In genomic region chr11:14519692-14520085, GRCh38 we compare ENCODE assay signal across 8 cellular contexts. TPM values are rescaled to one million over a fixed set of nuclear protein-coding genes. Genes with fewer than 3 reads are reported as not detected.
DNase-seq lines count a peak whose midpoint lies in the region; ATAC-seq and TF ChIP-seq lines count a peak whose summit lies in the region.

No MANE protein-coding gene starts in this region.

- no peak overlapping the region for H2AFZ ChIP-seq in OCI-LY1 (ENCODE audit: low read length)

- POLR2A ChIA-PET in activated CD4-positive, alpha-beta T cell treated with anti-CD3 and anti-CD28 coated beads, Interleukin-2, amount 10 ng/mL, durations not matched to agents 7 days and 5 days (lab: Charles Lee) = interaction anchor here (1.3 to 1.4 kb wide), 2 partner anchors 125 to 126 kb away, joined by 6 read pairs; no protein-coding TSS in a partner anchor

- H3K36me3 Mint-ChIP-seq in activated CD4-positive, alpha-beta T cell treated with anti-CD3 and anti-CD28 coated beads, Interleukin-2, amount 10 ng/mL, durations not matched to agents 7 days and 5 days (ENCODE audit: low read depth) = peaks cover 39% of the 10 kb centered on the region
- peaks cover 32% of the 10 kb centered on the region for H3K36me3 Mint-ChIP-seq in central memory CD8-positive, alpha-beta T cell (ENCODE audit: insufficient read depth)

- no peak for TF ChIP-seq CTCF in OCI-LY1 (IDR thresholded peaks at IDR 0.05; ENCODE audit: low read length)
- no peak for TF ChIP-seq CTCF in mucosa of descending colon (IDR thresholded peaks at IDR 0.05)

- no peaks in the 10 kb centered on the region for H3K27me3 ChIP-seq in OCI-LY1 (ENCODE audit: insufficient read depth, low read length)

- H3K9ac ChIP-seq in OCI-LY1 (ENCODE audit: low read length) = peak overlapping the region; percentile 86

- no peaks in the 10 kb centered on the region for H3F3A ChIP-seq in OCI-LY1 (ENCODE audit: insufficient read depth, low read length)

- no peaks in the 10 kb centered on the region for H3K27me3 Mint-ChIP-seq in activated CD4-positive, alpha-beta T cell treated with anti-CD3 and anti-CD28 coated beads, Interleukin-2, amount 10 ng/mL, durations not matched to agents 7 days and 5 days
- H3K27me3 Mint-ChIP-seq in central memory CD8-positive, alpha-beta T cell = no peaks in the 10 kb centered on the region

- H3K79me2 ChIP-seq in OCI-LY1 (ENCODE audit: insufficient read depth, low read length) = peaks cover 20% of the 10 kb centered on the region

- H3K4me3 Mint-ChIP-seq in activated CD4-positive, alpha-beta T cell treated with anti-CD3 and anti-CD28 coated beads, Interleukin-2, amount 10 ng/mL, durations not matched to agents 7 days and 5 days = peak overlapping the region; percentile 97
- H3K4me3 Mint-ChIP-seq in central memory CD8-positive, alpha-beta T cell = peak overlapping the region; percentile 93

- H3K36me3 ChIP-seq in OCI-LY1 (ENCODE audit: insufficient read depth, low read length) (peaks cover 37% of the 10 kb centered on the region), mucosa of descending colon (ENCODE audit: low read depth) (no peaks in the 10 kb centered on the region)

- no peaks in the 10 kb centered on the region for H3K9me3 Mint-ChIP-seq in activated CD4-positive, alpha-beta T cell treated with anti-CD3 and anti-CD28 coated beads, Interleukin-2, amount 10 ng/mL, durations not matched to agents 7 days and 5 days
- no peaks in the 10 kb centered on the region for H3K9me3 Mint-ChIP-seq in central memory CD8-positive, alpha-beta T cell

- H3K9me3 ChIP-seq in OCI-LY1 (ENCODE audit: low read length) (no peaks in the 10 kb centered on the region), mucosa of descending colon (no peaks in the 10 kb centered on the region)

- peaks cover 34% of the 10 kb centered on the region for H3K4me1 Mint-ChIP-seq in activated CD4-positive, alpha-beta T cell treated with anti-CD3 and anti-CD28 coated beads, Interleukin-2, amount 10 ng/mL, durations not matched to agents 7 days and 5 days
- peaks cover 24% of the 10 kb centered on the region for H3K4me1 Mint-ChIP-seq in central memory CD8-positive, alpha-beta T cell

- intact Hi-C loops in mucosa of descending colon (cut with DNase I, micrococcal nuclease) = no loop called here

- CTCF ChIA-PET in activated CD4-positive, alpha-beta T cell treated with anti-CD3 and anti-CD28 coated beads, Interleukin-2, amount 10 ng/mL, durations not matched to agents 7 days and 5 days (lab: Charles Lee) = interaction anchor here (0.7 to 1.5 kb wide), 10 partner anchors 11 to 388 kb away, joined by 3 to 10 read pairs (median 5); no protein-coding TSS in a partner anchor

- peak overlapping the region; percentile 65 for H3K27ac ChIP-seq in OCI-LY1 (ENCODE audit: low read depth, low read length, poor library complexity, severe bottlenecking)

- H3K4me1 ChIP-seq in OCI-LY1 (ENCODE audit: insufficient read depth, low read length, severe bottlenecking) = peaks cover 19% of the 10 kb centered on the region
- peaks cover 17% of the 10 kb centered on the region for H3K4me1 ChIP-seq in mucosa of descending colon (ENCODE audit: low read depth)

- peak overlapping the region; percentile 96 for H3K27ac Mint-ChIP-seq in activated CD4-positive, alpha-beta T cell treated with anti-CD3 and anti-CD28 coated beads, Interleukin-2, amount 10 ng/mL, durations not matched to agents 7 days and 5 days
- H3K27ac Mint-ChIP-seq in central memory CD8-positive, alpha-beta T cell (ENCODE audit: low read depth) = peak overlapping the region; percentile 96

- no peaks in the 10 kb centered on the region for H4K20me1 ChIP-seq in OCI-LY1 (ENCODE audit: insufficient read depth, low read length)

- ATAC-seq in HG02678 (IDR thresholded peaks at IDR 0.05; ENCODE audit: unreplicated experiment) (peak; percentile 7), mucosa of descending colon (peak; percentile 10)
- ATAC-seq in central memory CD8-positive, alpha-beta T cell (replicated peaks; ENCODE audit: extremely low read depth, poor library complexity, severe bottlenecking) = peak; percentile 29

- no peaks in the 10 kb centered on the region for H3K9me2 ChIP-seq in OCI-LY1 (ENCODE audit: low read depth, low read length)

- peak overlapping the region; percentile 90 for H3K4me3 ChIP-seq in OCI-LY1 (ENCODE audit: low read depth, low read length, poor library complexity, severe bottlenecking)
- peak overlapping the region; percentile 69 for H3K4me3 ChIP-seq in mucosa of descending colon

- peak overlapping the region; percentile 72 for H3K4me2 ChIP-seq in OCI-LY1 (ENCODE audit: low read length)

- no peak for DNase-seq in activated CD4-positive, alpha-beta T cell treated with anti-CD3 and anti-CD28 coated beads, Interleukin-2, amount 10 ng/mL, durations not matched to agents 7 days and 5 days
- DNase-seq in activated CD4-positive, alpha-beta T cell treated with anti-CD3 and anti-CD28 coated beads, Interleukin-2, amount 50 U/mL, for 1 hour = no peak
- DNase-seq in central memory CD8-positive, alpha-beta T cell (ENCODE audit: low spot score in 2 of 2) = no peak
- DNase-seq in mucosa of descending colon (no peak), NCI-H345 (lab: John Stamatoyannopoulos, UW) (no peak), EL (no peak)

RNA-seq across cellular contexts. Expression of gene PSMA1, which starts 0.5 kb away (rescaled TPM):
- 100 to 1,000 TPM; 183 to 195 TPM for total RNA-seq in activated CD4-positive, alpha-beta T cell treated with anti-CD3 and anti-CD28 coated beads, Interleukin-2, amount 10 ng/mL, durations not matched to agents 7 days and 5 days
- 100 to 1,000 TPM in 2 of 3 donors, 10 to 100 TPM in 1; 94.3 to 116 (median 101) TPM for total RNA-seq in mucosa of descending colon

RNA-seq across cellular contexts. Expression of gene COPB1, which starts 20.1 kb away (rescaled TPM):
- 100 to 1,000 TPM in 1 of 2 experiments, 10 to 100 TPM in 1; 99.3 to 109 TPM for total RNA-seq in activated CD4-positive, alpha-beta T cell treated with anti-CD3 and anti-CD28 coated beads, Interleukin-2, amount 10 ng/mL, durations not matched to agents 7 days and 5 days
- 10 to 100 TPM; 71.6 to 82.1 (median 76.3) TPM for total RNA-seq in mucosa of descending colon
